Comparison of ENCODE assay signal across 8 cellular contexts in the genomic region with DNA sequence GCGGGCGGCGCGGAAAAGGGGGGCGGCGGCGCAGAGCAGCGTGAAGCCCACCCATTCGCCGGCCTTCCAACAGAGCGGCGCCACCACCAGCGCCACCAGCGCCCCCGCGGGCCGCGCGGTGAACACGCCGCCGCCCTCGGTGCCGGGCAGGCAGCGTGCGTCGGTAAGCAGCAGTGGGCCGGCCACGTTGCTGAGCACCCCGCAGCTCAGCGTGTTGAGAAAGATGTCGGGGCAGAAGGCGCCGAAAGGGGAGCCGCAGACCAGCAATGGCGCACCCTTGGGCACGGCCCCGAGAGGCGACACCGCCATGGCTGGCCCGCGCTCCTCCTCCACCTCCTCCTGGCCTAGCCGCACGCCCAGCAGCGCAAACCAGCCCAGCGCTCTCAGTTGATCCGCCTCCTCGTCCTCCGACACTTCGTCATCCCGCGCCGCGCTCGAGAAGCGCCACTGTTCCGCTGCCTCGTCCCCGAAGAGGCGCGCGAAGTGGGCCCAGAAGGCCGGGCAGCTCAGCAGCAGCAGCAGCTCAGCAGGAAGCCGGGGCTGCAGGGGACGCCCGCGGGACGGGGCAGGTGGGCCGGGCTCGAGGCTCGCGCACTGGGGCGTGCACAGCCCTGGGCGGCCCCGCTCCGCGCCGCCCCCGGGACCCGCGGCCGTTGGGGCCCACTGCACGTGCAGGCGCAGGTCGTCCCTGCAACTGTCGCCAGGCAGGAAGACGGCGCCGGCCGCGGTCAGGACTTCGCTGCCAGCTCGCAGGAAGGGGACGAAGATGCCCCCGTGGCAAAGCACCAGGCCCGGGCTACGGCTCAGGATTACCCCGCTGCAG. TPM values are rescaled to one million over a fixed set of nuclear protein-coding genes. Genes with fewer than 3 reads are reported as not detected.
A peak's percentile ranks its signal among the peaks of the same experiment; 100 is the strongest.
DNase-seq lines count a peak whose midpoint lies in the region; ATAC-seq and TF ChIP-seq lines count a peak whose summit lies in the region.

No MANE protein-coding gene starts in this region.

- H3K27me3 ChIP-seq in CD8-positive, alpha-beta T cell (ENCODE audit: insufficient read depth, low read length) = no peaks in the 10 kb centered on the region
- H3K27me3 ChIP-seq in foreskin keratinocyte (no peaks in the 10 kb centered on the region), neural progenitor cell (no peaks in the 10 kb centered on the region), subcutaneous abdominal adipose tissue (ENCODE audit: control insufficient read depth in 5 of 5, insufficient read depth in 4 of 5, low read length in 5 of 5) (no peaks in the 10 kb centered on the region)

- peaks cover 17% of the 10 kb centered on the region for H4K20me1 ChIP-seq in neural progenitor cell (ENCODE audit: low read depth)

- H2AFZ ChIP-seq in neural progenitor cell (replicated peaks) = peak overlapping the region; percentile 89

- peak overlapping the region; percentile 84 for H3K27ac ChIP-seq in CD8-positive, alpha-beta T cell (ENCODE audit: low read depth, low read length)
- H3K27ac ChIP-seq in foreskin keratinocyte (peak overlapping the region; percentile 5), neural progenitor cell (peak overlapping the region; percentile 93), subcutaneous abdominal adipose tissue (ENCODE audit: low read depth, low read length) (peak overlapping the region; percentile 94)

- H3K79me2 ChIP-seq in neural progenitor cell (ENCODE audit: low read depth) = peaks cover 10% of the 10 kb centered on the region

- POLR2A ChIA-PET in CD8-positive, alpha-beta T cell (lab: Charles Lee) = interaction anchor here (0.6 to 4.8 kb wide), 24 partner anchors 10 to 1619 kb away, joined by 3 to 69 read pairs (median 6); a partner anchor contains a TSS

- H3K27ac Mint-ChIP-seq in CD8-positive, alpha-beta T cell = peak overlapping the region; percentile 94
- peak overlapping the region; percentile 72 for H3K27ac Mint-ChIP-seq in neural progenitor cell

- H3K9ac ChIP-seq in neural progenitor cell (peak overlapping the region; percentile 42), subcutaneous abdominal adipose tissue (ENCODE audit: low read length in 5 of 5) (peak overlapping the region in 4 of 5 donors; percentile 75 to 85 (median 79))

- peaks cover 31% of the 10 kb centered on the region for H3K36me3 Mint-ChIP-seq in CD8-positive, alpha-beta T cell
- H3K36me3 Mint-ChIP-seq in neural progenitor cell = peaks cover 11% of the 10 kb centered on the region

- H3K27me3 Mint-ChIP-seq in CD8-positive, alpha-beta T cell (ENCODE audit: low read depth) = no peaks in the 10 kb centered on the region
- H3K27me3 Mint-ChIP-seq in neural progenitor cell (ENCODE audit: insufficient read depth, low read depth) = peaks cover 4% of the 10 kb centered on the region

- H3K9me3 Mint-ChIP-seq in CD8-positive, alpha-beta T cell = no peaks in the 10 kb centered on the region
- H3K9me3 Mint-ChIP-seq in neural progenitor cell = no peaks in the 10 kb centered on the region

- H3K4me3 ChIP-seq in CD8-positive, alpha-beta T cell (ENCODE audit: low read depth, low read length) = peak overlapping the region; percentile 76
- H3K4me3 ChIP-seq in neural progenitor cell (peak overlapping the region; percentile 58), subcutaneous abdominal adipose tissue (ENCODE audit: low read depth in 1 of 5, low read length in 5 of 5) (peak overlapping the region in 4 of 5 donors; percentile 72 to 85 (median 79))

- peak overlapping the region; percentile 88 for H3K4me2 ChIP-seq in neural progenitor cell

- H3F3A ChIP-seq in neural progenitor cell (ENCODE audit: low read depth) = peaks cover 15% of the 10 kb centered on the region

- ATAC-seq in CD8-positive, alpha-beta T cell = peak; percentile 59
- ATAC-seq in GM19397 (IDR thresholded peaks at IDR 0.05; ENCODE audit: unreplicated experiment) (peak; percentile 66), HG03521 (IDR thresholded peaks at IDR 0.05; ENCODE audit: unreplicated experiment) (peak; percentile 45), foreskin keratinocyte (peak; percentile 59)

- peaks cover 11% of the 10 kb centered on the region for H3K36me3 ChIP-seq in CD8-positive, alpha-beta T cell (ENCODE audit: insufficient read depth, low read length)
- H3K36me3 ChIP-seq in neural progenitor cell (no peaks in the 10 kb centered on the region), subcutaneous abdominal adipose tissue (ENCODE audit: control insufficient read depth in 5 of 5, insufficient read depth in 5 of 5, low read length in 5 of 5) (peaks cover 5 to 33% (median 15%) of the 10 kb centered on the region in 5 donors)

- H3K4me3 Mint-ChIP-seq in CD8-positive, alpha-beta T cell = peak overlapping the region; percentile 90
- H3K4me3 Mint-ChIP-seq in neural progenitor cell = peak overlapping the region; percentile 84

- intact Hi-C loops in CD8-positive, alpha-beta T cell (cut with DNase I, micrococcal nuclease) = loop anchor here (1.0 to 5.0 kb wide), 13 partner anchors 13 to 258 kb away; a partner anchor contains a TSS

- H3K9me3 ChIP-seq in CD8-positive, alpha-beta T cell (ENCODE audit: low read length) = no peaks in the 10 kb centered on the region
- H3K9me3 ChIP-seq in neural progenitor cell (ENCODE audit: low read depth) (no peaks in the 10 kb centered on the region), subcutaneous abdominal adipose tissue (ENCODE audit: control insufficient read depth in 5 of 5, low read length in 5 of 5) (no peaks in the 10 kb centered on the region)

- TF ChIP-seq CTCF in CD8-positive, alpha-beta T cell (IDR thresholded peaks at IDR 0.05) = peak; percentile 61
- TF ChIP-seq CTCF in foreskin keratinocyte (conservative IDR thresholded peaks at IDR 0.05) (peak; percentile 65), neural progenitor cell (IDR thresholded peaks at IDR 0.05) (peak; percentile 65)

- H3K4me1 ChIP-seq in CD8-positive, alpha-beta T cell (ENCODE audit: insufficient read depth, low read length) = peaks cover 30% of the 10 kb centered on the region
- H3K4me1 ChIP-seq in foreskin keratinocyte (peaks cover 12% of the 10 kb centered on the region), neural progenitor cell (peaks cover 4% of the 10 kb centered on the region), subcutaneous abdominal adipose tissue (ENCODE audit: control insufficient read depth in 5 of 5, insufficient read depth in 5 of 5, low read length in 5 of 5) (peaks cover 5 to 45% (median 36%) of the 10 kb centered on the region in 5 donors)

- peak; percentile 45 to 82 (median 69) for DNase-seq in CD8-positive, alpha-beta T cell
- DNase-seq in RKO (ENCODE audit: low spot score) (peak; percentile 71), foreskin keratinocyte (peak; percentile 31 to 63), neural progenitor cell (ENCODE audit: low spot score) (peak; percentile 82)
- peak; percentile 90 for DNase-seq in activated effector memory CD4-positive, alpha-beta T cell treated with anti-CD3 and anti-CD28 coated beads, Interleukin-2, amount 50 U/mL, for 16 hours

- H3K4me1 Mint-ChIP-seq in CD8-positive, alpha-beta T cell (ENCODE audit: low read depth) = peaks cover 44% of the 10 kb centered on the region
- H3K4me1 Mint-ChIP-seq in neural progenitor cell = peaks cover 26% of the 10 kb centered on the region

- CTCF ChIA-PET in CD8-positive, alpha-beta T cell (lab: Charles Lee) = interaction anchor here (0.6 to 5.0 kb wide), 30 partner anchors 10 to 257 kb away, joined by 3 to 72 read pairs (median 6); a partner anchor contains a TSS

RNA-seq across cellular contexts. Expression of a gene that starts 0.6 kb away (rescaled TPM):
- 10 to 100 TPM in 1 of 2 experiments, 1 to 10 TPM in 1; 9.6 to 10.3 TPM for total RNA-seq in CD8-positive, alpha-beta T cell
- total RNA-seq in foreskin keratinocyte (12.2 and 12.3 TPM in 2 replicates), neural progenitor cell (ENCODE audit: low replicate concordance) (7.7 and 17.4 TPM in 2 replicates)
- polyA plus RNA-seq in foreskin keratinocyte = 11.6 and 12.0 TPM in 2 replicates

RNA-seq across cellular contexts. Expression of a gene that starts 13.3 kb away (rescaled TPM):
- 1 to 10 TPM; 2.6 to 3.6 TPM for total RNA-seq in CD8-positive, alpha-beta T cell
- 2.7 and 2.8 TPM in 2 replicates for total RNA-seq in foreskin keratinocyte
- 3.7 and 3.9 TPM in 2 replicates for polyA plus RNA-seq in foreskin keratinocyte
- total RNA-seq in neural progenitor cell (ENCODE audit: low replicate concordance) = 1.1 and 1.3 TPM in 2 replicates

RNA-seq across cellular contexts. Expression of a gene that starts 24.4 kb away (rescaled TPM):
- total RNA-seq in CD8-positive, alpha-beta T cell = 100 to 1,000 TPM; 196 to 206 TPM
- total RNA-seq in foreskin keratinocyte (85.2 and 85.7 TPM in 2 replicates), neural progenitor cell (ENCODE audit: low replicate concordance) (93.5 and 147 TPM in 2 replicates)
- polyA plus RNA-seq in foreskin keratinocyte = 44.2 and 48.0 TPM in 2 replicates

Comparison
In these comparisons a context has a peak if more than half of its experiments do, and no peak if none do; other contexts are left out.
1. Peak in every context shown above with its lines: DNase-seq, ATAC-seq, H3K4me3 ChIP-seq and H3K27ac ChIP-seq.
2. H3K27ac ChIP-seq: peak in every context shown above with its lines; median percentile 94 in subcutaneous abdominal adipose tissue; 93 in neural progenitor cell; 84 in CD8-positive, alpha-beta T cell; 5 in foreskin keratinocyte.